14 cellular contexts compared by ENCODE assay signal in genomic region chr7:7122701-7123281, GRCh38. TPM values are rescaled to one million over a fixed set of nuclear protein-coding genes. Genes with fewer than 3 reads are reported as not detected.
A peak's percentile ranks its signal among the peaks of the same experiment; 100 is the strongest.
DNase-seq lines count a peak whose midpoint lies in the region; ATAC-seq and TF ChIP-seq lines count a peak whose summit lies in the region.
"Had no signal": no experiment of that assay in that cellular context is flagged by ENCODE, and none has a peak within 500 bp of the region (broad histone marks: within the 10 kb centered on the region; RNA-seq: fewer than 3 reads in every experiment).

No MANE protein-coding gene starts in this region.

- TF ChIP-seq EP300 in transverse colon (IDR thresholded peaks at IDR 0.05; ENCODE audit: low read depth) = no peak

- in situ Hi-C loops in transverse colon (cut with MboI; ENCODE audit: low pct_ligation_motif_present in 1 of 4, low pct_unique_long_range_greater_than_20kb in 1 of 4, low sequenced_read_pairs in 3 of 4) = no loop called here

- H3K4me1 Mint-ChIP-seq in activated T-cell treated with anti-CD3 and anti-CD28 coated beads, Interleukin-2, amount 50 U/mL, for 4 hours (ENCODE audit: low read depth) = no peaks in the 10 kb centered on the region

- intact Hi-C loops in transverse colon (cut with DNase I; ENCODE audit: low total_unique reads) = no loop called here

- no peaks in the 10 kb centered on the region for H3K4me1 ChIP-seq in fibroblast of lung (ENCODE audit: control insufficient read depth, extremely low read depth, insufficient read depth, low read length)
- H3K4me1 ChIP-seq in osteoblast (ENCODE audit: insufficient read depth, low read length) = peaks cover 22% of the 10 kb centered on the region
- peaks cover 0 to 23% (median 5%) of the 10 kb centered on the region in 4 donors for H3K4me1 ChIP-seq in transverse colon
- H3K4me1 ChIP-seq: adrenal gland had no signal

- no peaks in the 10 kb centered on the region for H3K9me3 ChIP-seq in fibroblast of lung (ENCODE audit: control insufficient read depth, insufficient read depth, low read depth, low read length)
- no peaks in the 10 kb centered on the region for H3K9me3 ChIP-seq in osteoblast (ENCODE audit: low read depth, low read length)
- H3K9me3 ChIP-seq in transverse colon = no peaks in the 10 kb centered on the region
- H3K9me3 ChIP-seq: adrenal gland, tibial artery had no signal

- H2AFZ ChIP-seq in fibroblast of lung (ENCODE audit: low read length) (no peak overlapping the region), osteoblast (ENCODE audit: low read length) (no peak overlapping the region)

- no peak overlapping the region for H3K27ac ChIP-seq in fibroblast of lung (ENCODE audit: insufficient read depth, low read length)
- peak overlapping the region; percentile 56 for H3K27ac ChIP-seq in osteoblast (ENCODE audit: low read depth, low read length)
- H3K27ac ChIP-seq in transverse colon = peak overlapping the region in 1 of 4 donors; percentile 10

- H3K27me3 ChIP-seq in fibroblast of lung (ENCODE audit: control insufficient read depth, insufficient read depth, low read length) (no peaks in the 10 kb centered on the region), osteoblast (ENCODE audit: insufficient read depth, low read length) (no peaks in the 10 kb centered on the region), transverse colon (no peaks in the 10 kb centered on the region)
- H3K27me3 ChIP-seq: adrenal gland, tibial artery had no signal

- no peaks in the 10 kb centered on the region for H3K9me3 Mint-ChIP-seq in activated T-cell treated with anti-CD3 and anti-CD28 coated beads, Interleukin-2, amount 50 U/mL, for 4 hours

- H3K79me2 ChIP-seq in fibroblast of lung (ENCODE audit: control insufficient read depth, insufficient read depth, low read length) (no peaks in the 10 kb centered on the region), osteoblast (ENCODE audit: insufficient read depth, low read length) (no peaks in the 10 kb centered on the region)

- no peak for TF ChIP-seq POLR2A in transverse colon (IDR thresholded peaks at IDR 0.05)

- H3K4me3 Mint-ChIP-seq in activated T-cell treated with anti-CD3 and anti-CD28 coated beads, Interleukin-2, amount 50 U/mL, for 4 hours = no peak overlapping the region

- TF ChIP-seq CTCF in fibroblast of lung (conservative IDR thresholded peaks at IDR 0.05 in 1 of 2, IDR thresholded peaks at IDR 0.05 in 1 of 2; ENCODE audit: low read depth in 1 of 2, low read length in 2 of 2) (no peak), osteoblast (IDR thresholded peaks at IDR 0.05; ENCODE audit: extremely low read depth, low read depth, low read length) (no peak), transverse colon (IDR thresholded peaks at IDR 0.05) (no peak)

- H3K4me2 ChIP-seq in fibroblast of lung (ENCODE audit: extremely low read depth, insufficient read depth, low read length) = no peak overlapping the region
- H3K4me2 ChIP-seq in osteoblast (ENCODE audit: insufficient read depth, low read length) = peak overlapping the region; percentile 35

- ATAC-seq in HG02798 (IDR thresholded peaks at IDR 0.05; ENCODE audit: poor library complexity, unreplicated experiment) (no peak), HG03565 (IDR thresholded peaks at IDR 0.05; ENCODE audit: unreplicated experiment) (no peak)
- no peak for ATAC-seq in activated T-cell treated with anti-CD3 and anti-CD28 coated beads, Interleukin-2, amount 50 U/mL, for 4 hours

- H4K20me1 ChIP-seq in fibroblast of lung (ENCODE audit: control insufficient read depth, extremely low read depth, insufficient read depth, low read length) (no peaks in the 10 kb centered on the region), osteoblast (ENCODE audit: insufficient read depth, low read length) (no peaks in the 10 kb centered on the region)

- no peak overlapping the region for H3K9ac ChIP-seq in fibroblast of lung (ENCODE audit: insufficient read depth, low read length)

- H3K27me3 Mint-ChIP-seq in activated T-cell treated with anti-CD3 and anti-CD28 coated beads, Interleukin-2, amount 50 U/mL, for 4 hours (ENCODE audit: low read depth) = no peaks in the 10 kb centered on the region

- H3K4me3 ChIP-seq in fibroblast of lung (replicated peaks in 1 of 4; ENCODE audit: control extremely low read depth in 1 of 4, insufficient read depth in 1 of 4, low read depth in 3 of 4, low read length in 4 of 4) (no peak overlapping the region), osteoblast (ENCODE audit: insufficient read depth, low read length) (no peak overlapping the region), transverse colon (no peak overlapping the region)
- H3K4me3 ChIP-seq: adrenal gland, tibial artery had no signal

- DNase-seq in ELR (ENCODE audit: low read depth) (peak; percentile 34), OCI-M1 (lab: John Stamatoyannopoulos, UW) (peak; percentile 7), fibroblast of lung (ENCODE audit: low read depth in 2 of 2) (peak; percentile 77 to 94), osteoblast (ENCODE audit: insufficient read length, low spot score, missing footprints) (peak; percentile 64), transverse colon (no peak)
- DNase-seq in activated T-cell treated with anti-CD3 and anti-CD28 coated beads, Interleukin-2, amount 50 U/mL, for 4 hours = no peak
- DNase-seq: adrenal gland, kidney glomerular epithelial cell, NCI-H510A treated with DMSO at 0.1 percent for 48 hours, nucleus accumbens, T-helper 2 cell, tibial artery had no signal

- 41 to 42% methylated on average over 2 to 4 of the region's 4 CpGs for WGBS in transverse colon (ENCODE audit: low coverage in 1 of 2), 2 donors

- no peaks in the 10 kb centered on the region for H3K36me3 Mint-ChIP-seq in activated T-cell treated with anti-CD3 and anti-CD28 coated beads, Interleukin-2, amount 50 U/mL, for 4 hours (ENCODE audit: insufficient read depth)

- H3K36me3 ChIP-seq in fibroblast of lung (ENCODE audit: control insufficient read depth, insufficient read depth, low read length) (no peaks in the 10 kb centered on the region), osteoblast (ENCODE audit: insufficient read depth, low read length) (no peaks in the 10 kb centered on the region), transverse colon (no peaks in the 10 kb centered on the region)
- H3K36me3 ChIP-seq: adrenal gland, tibial artery had no signal

RNA-seq across cellular contexts. Expression of gene C1GALT1, which starts 59.6 kb away (rescaled TPM):
- total RNA-seq in fibroblast of lung = 12.3 and 17.0 TPM in 2 replicates
- 23.9 and 26.3 TPM in 2 replicates for polyA plus RNA-seq in fibroblast of lung
- 16.2 TPM in 2 replicates for polyA plus RNA-seq in fibroblast of lung (2012)
- 0.63 and 1.6 TPM in 2 replicates for polyA minus RNA-seq in fibroblast of lung (ENCODE audit: low replicate concordance)
- 108 and 137 TPM in 2 replicates for total RNA-seq in osteoblast
- total RNA-seq in transverse colon = 10 to 100 TPM in 3 of 4 donors, 1 to 10 TPM in 1; 6.8 to 37.6 (median 16.3) TPM
- 10 to 100 TPM; 39.7 to 42.0 (median 40.4) TPM for total RNA-seq in activated T-cell treated with anti-CD3 and anti-CD28 coated beads, Interleukin-2, amount 50 U/mL, for 4 hours

Comparison
In these comparisons a context has a peak if more than half of its experiments do, and no peak if none do; other contexts are left out.
1. DNase-seq: peak in ELR (single experiment), OCI-M1 (single experiment), fibroblast of lung (2 of 2) and osteoblast (single experiment); none in transverse colon (single experiment) and activated T-cell treated with anti-CD3 and anti-CD28 coated beads, Interleukin-2, amount 50 U/mL, for 4 hours (single experiment).